Comparison of ENCODE assay signal across 21 cellular contexts in the genomic region with DNA sequence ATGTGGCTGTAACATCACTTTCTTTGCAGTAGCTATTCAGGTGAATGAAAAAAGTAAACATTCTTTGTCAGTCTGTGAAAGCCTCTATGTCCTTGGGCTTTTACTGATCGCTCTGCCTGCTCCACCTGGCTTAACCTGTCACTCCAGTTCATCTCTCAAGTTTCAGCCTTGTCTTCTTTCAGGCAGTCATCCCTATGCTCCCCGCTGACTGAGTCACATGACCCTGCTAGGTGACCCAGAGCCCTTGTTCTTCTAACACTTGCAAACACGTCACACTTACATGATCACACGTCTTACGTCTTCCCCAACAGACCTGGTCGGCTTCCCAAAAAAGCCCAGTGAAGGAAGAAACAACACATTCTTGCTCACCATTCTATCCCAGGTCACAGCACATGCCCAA.
A peak's percentile ranks its signal among the peaks of the same experiment; 100 is the strongest.
DNase-seq lines count a peak whose midpoint lies in the region; ATAC-seq and TF ChIP-seq lines count a peak whose summit lies in the region.
"Had no signal": no experiment of that assay in that cellular context is flagged by ENCODE, and none has a peak within 500 bp of the region (broad histone marks: within the 10 kb centered on the region; RNA-seq: fewer than 3 reads in every experiment).

No MANE protein-coding gene starts in this region.

- peak overlapping the region; percentile 48 for H3K27ac ChIP-seq in RWPE2 (ENCODE audit: poor library complexity, severe bottlenecking)
- H3K27ac ChIP-seq: cardiac muscle cell, heart right ventricle, stomach had no signal

- H3K4me3 Mint-ChIP-seq in Caco-2 (ENCODE audit: unreplicated experiment) (no peak overlapping the region), HFFc6 (no peak overlapping the region)
- H3K4me3 Mint-ChIP-seq: activated B cell treated with CpG ODN at 0.5 μM for 24 hours; CD4-positive, CD25-positive, alpha-beta regulatory T cell had no signal

- H3K9me3 Mint-ChIP-seq in Caco-2 (ENCODE audit: unreplicated experiment) (no peaks in the 10 kb centered on the region), HFFc6 (no peaks in the 10 kb centered on the region; the same call in 1 of the 2 replicates)
- H3K9me3 Mint-ChIP-seq: activated T-helper 2 cell treated with anti-CD3 and anti-CD28 coated beads, Interferon-gamma antibody, Interleukin-2, Interleukin-4, amounts not matched to agents 10 μg/mL and 5 μg/mL and 100 μg/mL, durations not matched to agents 14 hours and 24 hours and 36 hours had no signal

- no peaks in the 10 kb centered on the region for H3K36me3 ChIP-seq in Caco-2 (ENCODE audit: control insufficient read depth, insufficient read depth, low read length)
- no peaks in the 10 kb centered on the region for H3K36me3 ChIP-seq in RWPE2 (ENCODE audit: low read depth)
- H3K36me3 ChIP-seq: cardiac muscle cell, heart right ventricle, stomach had no signal

- CTCF ChIA-PET in Caco-2 (lab: Charles Lee): no interaction called here

- ATAC-seq in RWPE2 (ENCODE audit: low read depth): peak; percentile 49
- ATAC-seq in left ventricle myocardium superior: no peak
- no peak for ATAC-seq in GM21825 (IDR thresholded peaks at IDR 0.05; ENCODE audit: unreplicated experiment)
- ATAC-seq: heart right ventricle, left lobe of liver had no signal

- DNase-seq in Caco-2: peak; percentile 14 to 45
- DNase-seq in LHCN-M2 (ENCODE audit: low read depth): peak; percentile 15
- DNase-seq in RWPE2 (ENCODE audit: low spot score): no peak
- DNase-seq in iPS-NIHi7 (ENCODE audit: extremely low spot score): peak; percentile 37
- no peak for DNase-seq in NCI-H146 treated with DMSO at 0.1 percent for 48 hours (lab: John Stamatoyannopoulos, UW; ENCODE audit: unreplicated experiment)
- no peak for DNase-seq in left ventricle myocardium superior
- no peak for DNase-seq in HFFc6
- DNase-seq: ACHN; activated B cell treated with CpG ODN at 0.5 μM for 24 hours; CD4-positive, CD25-positive, alpha-beta regulatory T cell; DMS79 treated with DMSO at 0.1 percent for 48 hours; heart right ventricle; NCI-H2081 treated with DMSO at 0.1 percent for 48 hours; NK-92 treated with Interleukin-12 subunit alpha and Interleukin-12 subunit beta, amount 100 ng/mL, for 24 hours; occipital lobe; stimulated activated CD4-positive, alpha-beta T cell treated with anti-CD3 and anti-CD28 coated beads, Interleukin-2, amount 100 ng/mL, for 24 hours; stomach had no signal

- TF ChIP-seq CTCF in Caco-2 (IDR thresholded peaks at IDR 0.05; ENCODE audit: insufficient read depth in 1 of 2, low read depth in 1 of 2, low read length in 1 of 2, severe bottlenecking in 1 of 2, unreplicated experiment in 1 of 2) (no peak), RWPE2 (IDR thresholded peaks at IDR 0.05; ENCODE audit: poor library complexity, severe bottlenecking) (no peak), HFFc6 (IDR thresholded peaks at IDR 0.05) (no peak)

- no peaks in the 10 kb centered on the region for H3K4me1 Mint-ChIP-seq in Caco-2 (ENCODE audit: low read depth, unreplicated experiment)
- H3K4me1 Mint-ChIP-seq in HFFc6 (ENCODE audit: low read depth): peaks cover 38% of the 10 kb centered on the region
- H3K4me1 Mint-ChIP-seq: activated B cell treated with CpG ODN at 0.5 μM for 24 hours; CD4-positive, CD25-positive, alpha-beta regulatory T cell had no signal

- peaks cover 20% of the 10 kb centered on the region for H3K27me3 Mint-ChIP-seq in Caco-2 (ENCODE audit: insufficient read depth, unreplicated experiment)
- H3K27me3 Mint-ChIP-seq in HFFc6 (ENCODE audit: insufficient read depth): no peaks in the 10 kb centered on the region
- H3K27me3 Mint-ChIP-seq: activated B cell treated with CpG ODN at 0.5 μM for 24 hours; CD4-positive, CD25-positive, alpha-beta regulatory T cell had no signal

- no peaks in the 10 kb centered on the region for H3K36me3 Mint-ChIP-seq in Caco-2 (ENCODE audit: insufficient read depth, unreplicated experiment)
- H3K36me3 Mint-ChIP-seq in HFFc6 (ENCODE audit: low read depth): no peaks in the 10 kb centered on the region
- H3K36me3 Mint-ChIP-seq: CD4-positive, CD25-positive, alpha-beta regulatory T cell had no signal

- H3K4me1 ChIP-seq in Caco-2 (no peaks in the 10 kb centered on the region), RWPE2 (ENCODE audit: insufficient read depth, poor library complexity, severe bottlenecking) (peaks cover 13% of the 10 kb centered on the region)
- H3K4me1 ChIP-seq: heart right ventricle, stomach had no signal

- H3K9me3 ChIP-seq in Caco-2: no peaks in the 10 kb centered on the region
- no peaks in the 10 kb centered on the region for H3K9me3 ChIP-seq in RWPE2 (ENCODE audit: severe bottlenecking)
- H3K9me3 ChIP-seq: stomach had no signal

- intact Hi-C loops in Caco-2 (cut with micrococcal nuclease; ENCODE audit: unreplicated experiment): no loop called here
- intact Hi-C loops in left ventricle myocardium superior (cut with micrococcal nuclease): no loop called here

- H3K27me3 ChIP-seq in Caco-2 (replicated peaks; ENCODE audit: control insufficient read depth, insufficient read depth, low read length) (no peaks in the 10 kb centered on the region), RWPE2 (ENCODE audit: insufficient read depth, poor library complexity, severe bottlenecking) (no peaks in the 10 kb centered on the region)
- H3K27me3 ChIP-seq: cardiac muscle cell, stomach had no signal

- no TSS peak for BruUV-seq in Caco-2 (replicated peaks; lab: Mats Ljungman, UMichigan)

- H3K4me3 ChIP-seq in Caco-2 (ENCODE audit: low read depth, low read length): no peak overlapping the region
- no peak overlapping the region for H3K4me3 ChIP-seq in RWPE2 (ENCODE audit: severe bottlenecking)
- H3K4me3 ChIP-seq: cardiac muscle cell, heart right ventricle, stomach had no signal

- H3K27ac Mint-ChIP-seq in Caco-2 (ENCODE audit: unreplicated experiment): no peak overlapping the region
- no peak overlapping the region for H3K27ac Mint-ChIP-seq in HFFc6
- H3K27ac Mint-ChIP-seq: activated B cell treated with CpG ODN at 0.5 μM for 24 hours; activated T-helper 2 cell treated with anti-CD3 and anti-CD28 coated beads, Interferon-gamma antibody, Interleukin-2, Interleukin-4, amounts not matched to agents 10 μg/mL and 5 μg/mL and 100 μg/mL, durations not matched to agents 14 hours and 24 hours and 36 hours; CD4-positive, CD25-positive, alpha-beta regulatory T cell had no signal

- POLR2A ChIA-PET in Caco-2 (lab: Charles Lee): no interaction called here

Comparison
In these comparisons a context has a peak if more than half of its experiments do, and no peak if none do; other contexts are left out.
1. DNase-seq: peak in Caco-2 (2 of 2), LHCN-M2 (single experiment) and iPS-NIHi7 (single experiment); none in RWPE2 (single experiment), NCI-H146 treated with DMSO at 0.1 percent for 48 hours (single experiment), left ventricle myocardium superior (single experiment) and HFFc6 (single experiment).